ENCODE assay signal across 1 cellular context in the genomic region with DNA sequence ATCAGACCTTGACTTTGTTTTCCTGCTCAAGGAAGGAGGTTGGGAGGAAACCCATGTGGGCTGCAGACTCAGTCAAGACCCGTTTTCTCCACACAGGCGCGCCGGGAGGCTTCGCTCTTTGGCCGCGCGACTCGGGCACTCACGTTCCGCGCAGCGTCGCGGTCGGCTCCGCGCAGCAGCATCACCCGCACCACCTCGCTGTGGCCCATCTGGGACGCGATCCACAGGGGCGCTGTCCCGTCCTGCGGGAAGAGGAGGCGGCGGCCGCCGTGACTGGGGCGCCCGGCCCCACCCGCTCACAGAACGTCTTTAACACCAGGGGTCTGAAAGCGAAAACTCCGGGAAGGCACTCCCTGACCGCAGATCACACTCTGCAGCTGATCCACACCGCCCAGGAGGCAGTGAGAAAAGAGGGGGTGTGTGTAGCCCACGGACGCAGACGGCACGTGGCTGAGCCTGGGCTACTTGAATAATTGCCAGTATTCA.
TF ChIP-seq lines count a peak whose summit lies in the region.

No MANE protein-coding gene starts in this region.

TF ChIP-seq in SK-N-SH, 30 proteins besides CTCF, POLR2A, EP300 and RAD21 (continued from another document):
- no peak for TF ChIP-seq EZH2phosphoT487 (IDR thresholded peaks at IDR 0.05; ENCODE audit: borderline replicate concordance, low read depth)
